8 cellular contexts compared by ENCODE assay signal in the genomic region with DNA sequence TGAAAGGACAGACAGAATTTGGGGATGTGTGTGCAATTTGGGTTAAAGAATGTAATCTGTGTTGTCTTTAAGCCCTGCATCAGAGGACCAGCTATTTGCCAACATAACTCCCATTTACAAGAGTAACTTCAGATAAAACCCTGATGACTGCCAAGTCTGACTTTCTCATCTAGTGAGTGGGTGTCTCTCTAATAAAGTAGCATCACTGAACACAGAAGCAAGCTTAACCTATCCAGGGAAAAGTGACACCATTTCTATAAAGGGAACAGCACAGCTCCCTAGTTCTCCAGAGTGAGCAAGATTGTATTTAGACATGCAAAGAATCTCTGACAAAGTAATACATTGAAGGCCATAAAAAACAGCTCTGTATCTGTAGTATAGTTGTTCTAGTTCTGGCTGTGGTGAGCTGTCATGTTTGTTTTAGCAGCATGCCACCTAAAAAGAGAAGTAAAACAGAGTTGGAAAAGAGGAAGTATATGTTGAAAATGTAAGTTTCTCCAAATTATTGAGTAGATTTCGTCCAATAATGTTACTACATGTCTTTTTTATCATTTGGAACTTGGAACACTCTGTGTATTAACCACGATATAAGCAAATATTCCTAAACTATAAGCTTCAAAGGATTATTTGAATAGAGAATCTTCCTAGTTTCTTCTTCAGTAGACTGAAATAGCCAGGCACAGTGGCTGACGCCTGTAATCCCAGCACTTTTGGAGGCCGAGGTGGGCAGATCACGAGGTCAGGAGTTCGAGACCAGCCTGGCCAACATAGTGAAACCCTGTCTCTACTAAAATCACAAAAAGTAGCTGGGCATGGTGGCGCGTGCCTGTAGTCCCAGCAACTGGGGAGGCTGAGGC. TPM values are rescaled to one million over a fixed set of nuclear protein-coding genes. Genes with fewer than 3 reads are reported as not detected.
DNase-seq lines count a peak whose midpoint lies in the region; ATAC-seq and TF ChIP-seq lines count a peak whose summit lies in the region.

No MANE protein-coding gene starts in this region.

- ATAC-seq in stimulated activated naive CD8-positive, alpha-beta T cell treated with anti-CD3 and anti-CD28 coated beads, Interleukin-15, amount 100 ng/mL, for 72 hours = no peak
- no peak for ATAC-seq in HG03571 (IDR thresholded peaks at IDR 0.05; ENCODE audit: unreplicated experiment)

- H3K4me3 Mint-ChIP-seq in stimulated activated naive CD8-positive, alpha-beta T cell treated with anti-CD3 and anti-CD28 coated beads, Interleukin-15, Interleukin-2, amounts not matched to agents 100 ng/mL and 50 ng/mL, for 24 hours = no peak overlapping the region
- H3K4me3 Mint-ChIP-seq in stimulated activated naive CD8-positive, alpha-beta T cell treated with anti-CD3 and anti-CD28 coated beads, Interleukin-15, amount 100 ng/mL, for 72 hours = no peak overlapping the region

- no peak for DNase-seq in stimulated activated naive CD8-positive, alpha-beta T cell treated with anti-CD3 and anti-CD28 coated beads, Interleukin-15, amount 100 ng/mL, for 72 hours
- DNase-seq in NOMO-1 (lab: John Stamatoyannopoulos, UW; ENCODE audit: unreplicated experiment in 2 of 2) (peak; percentile 69 to 97), fibroblast of villous mesenchyme (ENCODE audit: low read depth) (peak; percentile 82), GM19240 (ENCODE audit: insufficient read length, low spot score) (no peak), SW480 (ENCODE audit: low spot score) (no peak)
- no peak for DNase-seq in activated naive CD4-positive, alpha-beta T cell (lab: John Stamatoyannopoulos, UW)

- H3K27ac Mint-ChIP-seq in stimulated activated naive CD8-positive, alpha-beta T cell treated with anti-CD3 and anti-CD28 coated beads, Interleukin-15, Interleukin-2, amounts not matched to agents 100 ng/mL and 50 ng/mL, for 24 hours = peak overlapping the region; percentile 24
- H3K27ac Mint-ChIP-seq in stimulated activated naive CD8-positive, alpha-beta T cell treated with anti-CD3 and anti-CD28 coated beads, Interleukin-15, amount 100 ng/mL, for 72 hours = peak overlapping the region in 1 of 2 donors; percentile 9

- no peaks in the 10 kb centered on the region for H3K9me3 Mint-ChIP-seq in stimulated activated naive CD8-positive, alpha-beta T cell treated with anti-CD3 and anti-CD28 coated beads, Interleukin-15, Interleukin-2, amounts not matched to agents 100 ng/mL and 50 ng/mL, for 24 hours
- no peaks in the 10 kb centered on the region for H3K9me3 Mint-ChIP-seq in stimulated activated naive CD8-positive, alpha-beta T cell treated with anti-CD3 and anti-CD28 coated beads, Interleukin-15, amount 100 ng/mL, for 72 hours

- H3K27me3 Mint-ChIP-seq in stimulated activated naive CD8-positive, alpha-beta T cell treated with anti-CD3 and anti-CD28 coated beads, Interleukin-15, Interleukin-2, amounts not matched to agents 100 ng/mL and 50 ng/mL, for 24 hours = no peaks in the 10 kb centered on the region
- no peaks in the 10 kb centered on the region for H3K27me3 Mint-ChIP-seq in stimulated activated naive CD8-positive, alpha-beta T cell treated with anti-CD3 and anti-CD28 coated beads, Interleukin-15, amount 100 ng/mL, for 72 hours

- no peaks in the 10 kb centered on the region for H3K36me3 Mint-ChIP-seq in stimulated activated naive CD8-positive, alpha-beta T cell treated with anti-CD3 and anti-CD28 coated beads, Interleukin-15, Interleukin-2, amounts not matched to agents 100 ng/mL and 50 ng/mL, for 24 hours (ENCODE audit: low read depth)

- no peak overlapping the region for H3K4me3 ChIP-seq in fibroblast of villous mesenchyme (ENCODE audit: low read depth, low read length)

- peaks cover 22% of the 10 kb centered on the region for H3K4me1 Mint-ChIP-seq in stimulated activated naive CD8-positive, alpha-beta T cell treated with anti-CD3 and anti-CD28 coated beads, Interleukin-15, Interleukin-2, amounts not matched to agents 100 ng/mL and 50 ng/mL, for 24 hours (ENCODE audit: low read depth)
- peaks cover 21% of the 10 kb centered on the region for H3K4me1 Mint-ChIP-seq in stimulated activated naive CD8-positive, alpha-beta T cell treated with anti-CD3 and anti-CD28 coated beads, Interleukin-15, amount 100 ng/mL, for 72 hours

- TF ChIP-seq CTCF in fibroblast of villous mesenchyme (IDR thresholded peaks at IDR 0.05; ENCODE audit: insufficient read depth, low read depth, low read length) = no peak

RNA-seq across cellular contexts. Expression of a gene that starts 8.8 kb away (rescaled TPM):
- total RNA-seq in fibroblast of villous mesenchyme = 22.9 and 28.0 TPM in 2 replicates

Comparison
In these comparisons a context has a peak if more than half of its experiments do, and no peak if none do; other contexts are left out.
1. DNase-seq: peak in NOMO-1 (2 of 2) and fibroblast of villous mesenchyme (single experiment); none in stimulated activated naive CD8-positive, alpha-beta T cell treated with anti-CD3 and anti-CD28 coated beads, Interleukin-15, amount 100 ng/mL, for 72 hours (0 of 2), GM19240 (single experiment), SW480 (single experiment) and activated naive CD4-positive, alpha-beta T cell (0 of 4).